Comparison of ENCODE assay signal across 13 cellular contexts in the genomic region with DNA sequence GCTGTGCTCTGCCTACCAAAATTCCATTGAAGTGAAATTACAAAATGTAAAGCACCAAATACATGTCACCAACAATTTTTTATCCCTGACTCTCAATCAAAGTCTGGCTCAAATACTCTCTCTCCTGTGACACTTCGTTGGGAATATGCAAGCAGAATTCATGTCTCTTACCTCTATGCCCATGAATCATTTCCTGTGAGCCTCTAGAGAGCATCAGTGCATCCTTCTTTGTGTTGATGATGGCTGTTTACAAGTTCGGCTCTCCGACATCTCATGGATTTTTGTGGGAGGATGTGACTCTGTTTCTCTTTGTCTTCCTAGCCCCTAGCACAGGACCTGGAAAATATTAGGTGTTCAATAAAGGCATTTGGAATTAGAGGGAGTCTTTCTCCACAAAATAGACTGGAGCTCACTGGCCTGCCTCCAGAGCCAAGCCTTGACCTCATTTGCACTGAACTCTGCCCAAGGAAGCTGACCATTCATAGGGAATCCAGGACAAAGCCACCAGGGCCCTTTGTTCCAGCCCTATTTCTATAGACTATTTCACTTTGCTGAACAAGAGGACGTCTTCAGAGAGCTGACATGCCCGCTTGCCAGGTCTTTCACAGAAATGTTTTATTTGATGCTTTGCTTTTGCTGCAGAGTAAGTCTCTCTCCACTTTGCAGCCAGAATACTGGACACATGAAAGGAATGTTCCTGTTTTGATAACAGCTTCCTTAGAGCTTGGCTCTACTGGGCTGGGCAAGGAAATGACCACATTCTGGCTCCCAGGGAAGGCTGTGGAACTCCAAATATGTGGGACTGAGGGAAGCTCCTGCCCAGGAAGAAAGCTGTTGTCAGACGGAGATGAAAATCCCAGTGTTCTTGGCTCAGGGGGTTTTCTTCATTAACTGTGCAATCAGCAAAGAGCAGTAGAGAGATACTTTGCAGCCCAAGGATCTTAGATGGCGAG.
A peak's percentile ranks its signal among the peaks of the same experiment; 100 is the strongest.
DNase-seq lines count a peak whose midpoint lies in the region; ATAC-seq, FAIRE-seq and TF ChIP-seq lines count a peak whose summit lies in the region.
"Had no signal": no experiment of that assay in that cellular context is flagged by ENCODE, and none has a peak within 500 bp of the region (broad histone marks: within the 10 kb centered on the region; RNA-seq: fewer than 3 reads in every experiment).

No MANE protein-coding gene starts in this region.

- no peak for TF ChIP-seq CTCF in astrocyte (IDR thresholded peaks at IDR 0.05; ENCODE audit: insufficient read depth, low read depth, low read length)

- H4K8ac ChIP-seq in neuronal stem cell (ENCODE audit: low read depth, low read length) = no peak overlapping the region

- intact Hi-C loops in right cardiac atrium (cut with DNase I) = no loop called here

- H2BK12ac ChIP-seq in neuronal stem cell (ENCODE audit: low read length) = no peak overlapping the region

- H3K4me1 Mint-ChIP-seq in astrocyte (ENCODE audit: low read depth, unreplicated experiment) = peaks cover 26% of the 10 kb centered on the region
- H3K4me1 Mint-ChIP-seq: naive thymus-derived CD8-positive, alpha-beta T cell had no signal

- no peaks in the 10 kb centered on the region for H3K36me3 ChIP-seq in astrocyte (ENCODE audit: insufficient read depth, low read length)
- H3K36me3 ChIP-seq in skeletal muscle satellite cell (ENCODE audit: insufficient read depth, low read length) = no peaks in the 10 kb centered on the region
- no peaks in the 10 kb centered on the region for H3K36me3 ChIP-seq in neuronal stem cell (replicated peaks in 1 of 2; ENCODE audit: control insufficient read depth in 2 of 2, insufficient read depth in 2 of 2, low read length in 2 of 2)

- no peaks in the 10 kb centered on the region for H3K27me3 ChIP-seq in astrocyte (ENCODE audit: insufficient read depth, low read length)
- H3K27me3 ChIP-seq in right cardiac atrium (ENCODE audit: control insufficient read depth, insufficient read depth) = no peaks in the 10 kb centered on the region
- no peaks in the 10 kb centered on the region for H3K27me3 ChIP-seq in skeletal muscle satellite cell (ENCODE audit: control insufficient read depth, insufficient read depth, low read length)
- no peaks in the 10 kb centered on the region for H3K27me3 ChIP-seq in neuronal stem cell (ENCODE audit: control insufficient read depth in 3 of 3, insufficient read depth in 3 of 3, low read depth in 1 of 3, low read length in 3 of 3)

- H3K27ac ChIP-seq in astrocyte (ENCODE audit: low read depth, low read length) = peak overlapping the region; percentile 86
- no peak overlapping the region for H3K27ac ChIP-seq in right cardiac atrium (ENCODE audit: low read length)
- H3K27ac ChIP-seq in neuronal stem cell (replicated peaks; ENCODE audit: low read length) = no peak overlapping the region

- no peak overlapping the region for H3K4ac ChIP-seq in neuronal stem cell (ENCODE audit: low read length)

- H2BK5ac ChIP-seq in neuronal stem cell (ENCODE audit: low read length) = no peak overlapping the region

- no peak overlapping the region for H3K23ac ChIP-seq in neuronal stem cell (ENCODE audit: low read depth, low read length, poor library complexity)

- peaks cover 2% of the 10 kb centered on the region for H3K9me3 Mint-ChIP-seq in astrocyte (ENCODE audit: unreplicated experiment)
- H3K9me3 Mint-ChIP-seq: T-helper 2 cell treated with Interferon-gamma antibody and Interleukin-4, amounts not matched to agents 5 μg/mL and 100 μg/mL, for 36 hours had no signal

- no peak overlapping the region for H3K4me3 Mint-ChIP-seq in astrocyte (ENCODE audit: unreplicated experiment)
- H3K4me3 Mint-ChIP-seq: naive thymus-derived CD8-positive, alpha-beta T cell; T-helper 2 cell treated with Interferon-gamma antibody and Interleukin-4, amounts not matched to agents 5 μg/mL and 100 μg/mL, for 36 hours had no signal

- peak overlapping the region; percentile 96 for H3K27ac Mint-ChIP-seq in astrocyte (ENCODE audit: unreplicated experiment)
- H3K27ac Mint-ChIP-seq: naive thymus-derived CD8-positive, alpha-beta T cell; T-helper 2 cell treated with Interferon-gamma antibody and Interleukin-4, amounts not matched to agents 5 μg/mL and 100 μg/mL, for 36 hours had no signal

- H3K79me1 ChIP-seq in neuronal stem cell (ENCODE audit: low read depth, low read length) = no peaks in the 10 kb centered on the region

- H3K36me3 Mint-ChIP-seq in astrocyte (ENCODE audit: low read depth, unreplicated experiment) = no peaks in the 10 kb centered on the region
- H3K36me3 Mint-ChIP-seq: naive thymus-derived CD8-positive, alpha-beta T cell had no signal

- H3K9ac ChIP-seq in astrocyte (ENCODE audit: low read length) = peak overlapping the region; percentile 46
- H3K9ac ChIP-seq in skeletal muscle satellite cell (ENCODE audit: low read depth, low read length) = peak overlapping the region; percentile 34
- no peak overlapping the region for H3K9ac ChIP-seq in neuronal stem cell (ENCODE audit: low read depth, low read length, poor library complexity)

- H4K20me1 ChIP-seq in astrocyte (ENCODE audit: insufficient read depth, low read length) = no peaks in the 10 kb centered on the region

- H3K4me1 ChIP-seq in astrocyte (ENCODE audit: insufficient read depth, low read length) = peaks cover 37% of the 10 kb centered on the region
- H3K4me1 ChIP-seq in right cardiac atrium (ENCODE audit: control insufficient read depth, insufficient read depth, low read length) = peaks cover 2% of the 10 kb centered on the region
- peaks cover 32% of the 10 kb centered on the region for H3K4me1 ChIP-seq in skeletal muscle satellite cell (ENCODE audit: control insufficient read depth, insufficient read depth, low read length)
- peaks cover 0 to 4% of the 10 kb centered on the region in 2 donors for H3K4me1 ChIP-seq in neuronal stem cell (ENCODE audit: control insufficient read depth in 2 of 2, insufficient read depth in 1 of 2, low read depth in 1 of 2, low read length in 2 of 2)

- DNase-seq in H54 (ENCODE audit: insufficient read length, low spot score) (peak; percentile 47), astrocyte (ENCODE audit: low read depth) (peak; percentile 97), right cardiac atrium (no peak), GF-D8 (lab: John Stamatoyannopoulos, UW) (no peak), neuronal stem cell (ENCODE audit: low spot score) (no peak), LoVo (ENCODE audit: low spot score) (no peak)
- DNase-seq: activated T-cell treated with anti-CD3 and anti-CD28 coated beads, Interleukin-2, amount 50 U/mL, for 1 hour; DND-41; effector CD8-positive, alpha-beta T cell; naive thymus-derived CD8-positive, alpha-beta T cell had no signal

- H3K9me3 ChIP-seq in astrocyte (ENCODE audit: insufficient read depth, low read depth, low read length) (no peaks in the 10 kb centered on the region), right cardiac atrium (ENCODE audit: control insufficient read depth, low read length) (no peaks in the 10 kb centered on the region), skeletal muscle satellite cell (replicated peaks; ENCODE audit: low read length) (no peaks in the 10 kb centered on the region), neuronal stem cell (replicated peaks in 1 of 2; ENCODE audit: control insufficient read depth in 2 of 2, insufficient read depth in 1 of 2, low read depth in 1 of 2, low read length in 2 of 2) (peaks cover 0 to 2% of the 10 kb centered on the region in 2 donors)

- peak; percentile 41 to 71 for ATAC-seq in right cardiac atrium
- no peak for ATAC-seq in GM21717 (IDR thresholded peaks at IDR 0.05; ENCODE audit: unreplicated experiment)
- ATAC-seq: naive thymus-derived CD8-positive, alpha-beta T cell had no signal

- H2BK120ac ChIP-seq in neuronal stem cell (ENCODE audit: low read depth, low read length) = no peak overlapping the region

- H4K91ac ChIP-seq in neuronal stem cell (ENCODE audit: low read depth, low read length, poor library complexity) = no peak overlapping the region

- no peak overlapping the region for H3K14ac ChIP-seq in neuronal stem cell (ENCODE audit: low read length)

- no peaks in the 10 kb centered on the region for H3K27me3 Mint-ChIP-seq in astrocyte (ENCODE audit: low read depth, unreplicated experiment)

- 54% methylated on average over 7 of the region's 7 CpGs for WGBS in right cardiac atrium
- no CpG with 5 or more reads among the region's 7 CpGs for WGBS in neuronal stem cell (ENCODE audit: extremely low coverage in 2 of 2, insufficient read length in 2 of 2, insufficient replicate concordance in 1 of 2), 2 donors

- no peak overlapping the region for H2BK15ac ChIP-seq in neuronal stem cell (ENCODE audit: low read length)

- no peak overlapping the region for H3K18ac ChIP-seq in neuronal stem cell (ENCODE audit: low read length)

- H2AK5ac ChIP-seq in neuronal stem cell (ENCODE audit: low read depth, low read length) = no peak overlapping the region

- H3K4me2 ChIP-seq in astrocyte (ENCODE audit: low read length) = peak overlapping the region; percentile 68
- peak overlapping the region; percentile 52 for H3K4me2 ChIP-seq in skeletal muscle satellite cell (ENCODE audit: low read length)
- no peak overlapping the region for H3K4me2 ChIP-seq in neuronal stem cell (ENCODE audit: insufficient read depth, low read length, poor library complexity, severe bottlenecking)

- peak overlapping the region; percentile 53 for H2AFZ ChIP-seq in astrocyte (ENCODE audit: low read depth, low read length)
- H2AFZ ChIP-seq in neuronal stem cell (ENCODE audit: low read length) = no peak overlapping the region

- FAIRE-seq in H54 (lab: Jason Lieb, UNC) (peak; percentile 62), astrocyte (lab: Jason Lieb, UNC) (peak; percentile 92)

- no peaks in the 10 kb centered on the region for H3K79me2 ChIP-seq in astrocyte (ENCODE audit: insufficient read depth, low read length)

- no peak for TF ChIP-seq POLR2A in H54 (IDR thresholded peaks at IDR 0.05; ENCODE audit: low read depth, low read length)

- H3K4me3 ChIP-seq in astrocyte (ENCODE audit: insufficient read depth, low read depth, low read length) (peak overlapping the region; percentile 0), right cardiac atrium (ENCODE audit: low read length) (no peak overlapping the region), skeletal muscle satellite cell (ENCODE audit: low read length) (peak overlapping the region; percentile 8), neuronal stem cell (ENCODE audit: low read length in 2 of 2) (no peak overlapping the region)

Comparison
In these comparisons a context has a peak if more than half of its experiments do, and no peak if none do; other contexts are left out.
1. DNase-seq: peak in H54 (single experiment) and astrocyte (single experiment); none in right cardiac atrium (0 of 3), GF-D8 (single experiment), neuronal stem cell (single experiment) and LoVo (single experiment).
2. H3K4me3 ChIP-seq: peak in astrocyte (single experiment) and skeletal muscle satellite cell (single experiment); none in right cardiac atrium (single experiment) and neuronal stem cell (0 of 2).